ENCODE assay signal across 2 cellular contexts in the genomic region with DNA sequence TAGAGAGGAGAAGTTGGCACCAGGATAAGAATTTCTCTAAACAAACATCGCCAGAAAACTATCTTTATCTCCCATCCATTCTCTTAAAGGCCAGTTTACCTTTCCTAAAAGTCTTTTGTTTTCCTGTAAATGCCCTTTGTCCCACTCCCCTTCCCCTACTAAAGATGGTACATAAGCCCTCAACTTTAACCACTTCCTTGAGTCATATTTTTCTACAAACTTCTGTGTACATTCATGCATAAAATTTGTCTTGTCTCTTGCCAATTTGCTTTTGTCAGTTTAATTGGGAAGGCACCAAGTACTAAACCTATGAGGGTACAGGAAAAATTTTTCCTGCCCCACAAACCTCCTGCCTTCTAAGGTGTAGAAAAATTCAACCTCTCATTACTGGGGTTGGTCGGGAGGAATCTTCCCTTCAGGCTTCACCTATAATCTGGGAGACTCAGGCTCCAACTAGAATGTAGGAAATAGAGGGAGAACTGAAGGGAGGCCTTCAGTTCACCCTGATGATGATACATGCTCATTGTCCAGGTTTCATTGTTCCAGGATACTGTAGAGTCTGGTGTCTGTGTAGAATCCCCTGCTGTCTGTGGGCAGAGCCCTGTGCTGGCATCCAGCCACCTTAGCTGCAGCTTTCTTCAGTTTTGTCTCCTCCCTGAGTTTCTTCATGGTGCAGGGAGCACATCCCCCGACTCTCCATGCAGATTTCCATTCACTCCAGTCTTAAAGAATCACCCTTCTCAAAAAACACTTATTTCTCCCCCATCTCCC.
TF ChIP-seq lines count a peak whose summit lies in the region.

No MANE protein-coding gene starts in this region.

TF ChIP-seq in GM23338, 12 proteins besides CTCF, POLR2A, EP300 and RAD21 (continues in another document):
- TF ChIP-seq STAT1 (IDR thresholded peaks at IDR 0.05; ENCODE audit: unreplicated experiment) = no peak
- TF ChIP-seq EZH2 (IDR thresholded peaks at IDR 0.05; ENCODE audit: low read depth, unreplicated experiment) = no peak
- no peak for TF ChIP-seq EZH2phosphoT487 (IDR thresholded peaks at IDR 0.05; ENCODE audit: unreplicated experiment)
- no peak for TF ChIP-seq ZNF114 (CRISPR knock-in tag; IDR thresholded peaks at IDR 0.05)
- TF ChIP-seq, protein P1, sequence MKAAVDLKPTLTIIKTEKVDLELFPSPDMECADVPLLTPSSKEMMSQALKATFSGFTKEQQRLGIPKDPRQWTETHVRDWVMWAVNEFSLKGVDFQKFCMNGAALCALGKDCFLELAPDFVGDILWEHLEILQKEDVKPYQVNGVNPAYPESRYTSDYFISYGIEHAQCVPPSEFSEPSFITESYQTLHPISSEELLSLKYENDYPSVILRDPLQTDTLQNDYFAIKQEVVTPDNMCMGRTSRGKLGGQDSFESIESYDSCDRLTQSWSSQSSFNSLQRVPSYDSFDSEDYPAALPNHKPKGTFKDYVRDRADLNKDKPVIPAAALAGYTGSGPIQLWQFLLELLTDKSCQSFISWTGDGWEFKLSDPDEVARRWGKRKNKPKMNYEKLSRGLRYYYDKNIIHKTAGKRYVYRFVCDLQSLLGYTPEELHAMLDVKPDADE (IDR thresholded peaks at IDR 0.05) = no peak
- TF ChIP-seq CREB1 (CRISPR knock-in tag; IDR thresholded peaks at IDR 0.05; ENCODE audit: low read depth) = no peak
- no peak for TF ChIP-seq JUNB (IDR thresholded peaks at IDR 0.05; ENCODE audit: unreplicated experiment)
- no peak for TF ChIP-seq ZNF331 (CRISPR knock-in tag; IDR thresholded peaks at IDR 0.05; ENCODE audit: low read depth)
- no peak for TF ChIP-seq NANOG (IDR thresholded peaks at IDR 0.05; ENCODE audit: borderline replicate concordance)
- no peak for TF ChIP-seq REST (IDR thresholded peaks at IDR 0.05; ENCODE audit: unreplicated experiment)

TF ChIP-seq in H1, 55 proteins besides CTCF, POLR2A, EP300 and RAD21:
- TF ChIP-seq CHD1 (IDR thresholded peaks at IDR 0.05; ENCODE audit: low read depth, low read length) (no peak), GABPA (IDR thresholded peaks at IDR 0.05; ENCODE audit: borderline replicate concordance, insufficient read depth, low read length) (no peak), KDM5A (IDR thresholded peaks at IDR 0.05; ENCODE audit: low read length) (no peak), CHD2 (IDR thresholded peaks at IDR 0.05; ENCODE audit: low read length) (no peak), ATF2 (IDR thresholded peaks at IDR 0.05; ENCODE audit: low read length) (no peak), SIRT6 (IDR thresholded peaks at IDR 0.05; ENCODE audit: low read length) (no peak), RNF2 (IDR thresholded peaks at IDR 0.05; ENCODE audit: borderline replicate concordance, low read depth, low read length, missing control alignments, poor library complexity, severe bottlenecking) (no peak), TBP (IDR thresholded peaks at IDR 0.05; ENCODE audit: low read depth, low read length) (no peak), BRCA1 (IDR thresholded peaks at IDR 0.05; ENCODE audit: low read depth, low read length) (no peak), JUND (IDR thresholded peaks at IDR 0.05; ENCODE audit: low read length) (no peak), HDAC2 (IDR thresholded peaks at IDR 0.05; ENCODE audit: borderline replicate concordance in 1 of 2, low read depth in 2 of 2, low read length in 2 of 2) (no peak), CHD7 (IDR thresholded peaks at IDR 0.05; ENCODE audit: insufficient replicate concordance, low read length) (no peak), TCF12 (IDR thresholded peaks at IDR 0.05; ENCODE audit: low read depth, low read length) (no peak), CBX8 (IDR thresholded peaks at IDR 0.05; ENCODE audit: borderline replicate concordance, low read depth, low read length) (no peak), POLR2AphosphoS5 (IDR thresholded peaks at IDR 0.05; ENCODE audit: low read depth, low read length) (no peak)
TF ChIP-seq in H1: peak in this region for 0.
